ENCODE assay signal across 1 cellular context in the genomic region with DNA sequence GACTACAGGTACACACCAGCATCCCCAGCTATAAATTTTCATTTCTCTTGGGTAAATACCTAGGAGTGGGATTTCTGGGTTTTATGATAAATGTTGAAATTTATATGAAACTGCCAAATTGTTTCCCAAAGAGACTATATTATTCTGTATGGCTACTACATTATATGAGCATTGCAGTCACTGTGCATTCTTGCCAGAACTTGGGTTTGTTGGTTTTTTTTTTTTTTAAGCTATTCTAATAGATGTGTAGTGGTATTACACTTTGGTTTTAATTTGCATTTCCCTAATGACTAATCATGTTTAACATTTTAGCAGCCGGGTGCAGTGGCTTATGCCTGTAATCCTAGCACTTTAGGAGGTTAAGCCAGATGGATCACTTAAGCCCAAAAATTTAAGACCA.
TF ChIP-seq lines count a peak whose summit lies in the region.

No MANE protein-coding gene starts in this region.

TF ChIP-seq in GM12878, 131 proteins besides CTCF, POLR2A, EP300 and RAD21:
- TF ChIP-seq ATF7 (IDR thresholded peaks at IDR 0.05; ENCODE audit: low read depth) (0 out of 2 replicates have a peak, but pooled peaks have one; percentile 33), ZNF384 (IDR thresholded peaks at IDR 0.05; ENCODE audit: borderline replicate concordance, low read depth, low read length) (peak; percentile 67; the same call in 1 of the 2 replicates)
